In the genomic region with DNA sequence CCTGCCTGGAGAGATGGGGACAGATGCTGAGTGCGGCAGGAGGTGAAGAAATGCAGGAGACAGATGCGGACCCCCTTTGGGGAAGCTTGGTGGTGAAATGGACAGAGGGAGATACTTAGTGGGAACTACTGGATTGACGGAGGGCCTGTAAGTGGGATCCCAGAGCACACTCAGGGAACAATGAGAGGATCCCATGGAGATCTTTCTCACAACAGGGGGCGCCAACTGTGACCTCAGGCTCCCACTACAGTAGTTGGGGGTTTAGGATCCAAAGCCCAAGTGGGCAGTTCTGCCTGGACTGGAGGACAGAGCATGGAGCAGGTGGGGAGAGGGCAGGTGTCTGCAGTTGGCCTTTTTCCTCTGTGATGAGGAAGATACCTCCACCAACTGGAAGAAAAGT, we compare ENCODE assay signal across 2 cellular contexts.
TF ChIP-seq lines count a peak whose summit lies in the region.

No MANE protein-coding gene starts in this region.

TF ChIP-seq in SK-N-SH, 30 proteins besides CTCF, POLR2A, EP300 and RAD21:
- TF ChIP-seq, protein P1, sequence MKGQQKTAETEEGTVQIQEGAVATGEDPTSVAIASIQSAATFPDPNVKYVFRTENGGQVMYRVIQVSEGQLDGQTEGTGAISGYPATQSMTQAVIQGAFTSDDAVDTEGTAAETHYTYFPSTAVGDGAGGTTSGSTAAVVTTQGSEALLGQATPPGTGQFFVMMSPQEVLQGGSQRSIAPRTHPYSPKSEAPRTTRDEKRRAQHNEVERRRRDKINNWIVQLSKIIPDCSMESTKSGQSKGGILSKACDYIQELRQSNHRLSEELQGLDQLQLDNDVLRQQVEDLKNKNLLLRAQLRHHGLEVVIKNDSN (IDR thresholded peaks at IDR 0.05; ENCODE audit: borderline replicate concordance, low read depth), result no peak
- TF ChIP-seq SMC3 (IDR thresholded peaks at IDR 0.05; ENCODE audit: low read depth, low read length) (no peak), RFX5 (IDR thresholded peaks at IDR 0.05; ENCODE audit: low read length) (no peak), MXI1 (IDR thresholded peaks at IDR 0.05; ENCODE audit: low read depth, low read length) (no peak), RXRA (IDR thresholded peaks at IDR 0.05; ENCODE audit: borderline replicate concordance, low read depth) (no peak), TAF1 (IDR thresholded peaks at IDR 0.05; ENCODE audit: borderline replicate concordance, low read depth, low read length) (no peak), EZH2phosphoT487 (IDR thresholded peaks at IDR 0.05; ENCODE audit: borderline replicate concordance, low read depth) (no peak), NFIC (IDR thresholded peaks at IDR 0.05; ENCODE audit: borderline replicate concordance) (no peak), CHD2 (IDR thresholded peaks at IDR 0.05; ENCODE audit: low read length, partially characterized antibody) (no peak), GABPA (IDR thresholded peaks at IDR 0.05; ENCODE audit: low read depth) (no peak)
- TF ChIP-seq, protein P2, sequence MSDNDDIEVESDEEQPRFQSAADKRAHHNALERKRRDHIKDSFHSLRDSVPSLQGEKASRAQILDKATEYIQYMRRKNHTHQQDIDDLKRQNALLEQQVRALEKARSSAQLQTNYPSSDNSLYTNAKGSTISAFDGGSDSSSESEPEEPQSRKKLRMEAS (IDR thresholded peaks at IDR 0.05; ENCODE audit: low read depth), result no peak

TF ChIP-seq in SK-N-SH treated with all-trans-retinoic acid at 6 μM for 48 hours, 23 proteins besides CTCF, POLR2A, EP300 and RAD21:
- TF ChIP-seq ZNF565 (CRISPR knock-in tag; conservative IDR thresholded peaks at IDR 0.05; ENCODE audit: low read depth) (no peak), TCF4 (CRISPR knock-in tag; IDR thresholded peaks at IDR 0.05; ENCODE audit: borderline replicate concordance) (no peak), ZNF70 (CRISPR knock-in tag; IDR thresholded peaks at IDR 0.05) (no peak), BACH2 (CRISPR knock-in tag; IDR thresholded peaks at IDR 0.05; ENCODE audit: borderline replicate concordance) (no peak), ZNF8 (CRISPR knock-in tag; IDR thresholded peaks at IDR 0.05) (no peak), CSDC2 (CRISPR knock-in tag; IDR thresholded peaks at IDR 0.05) (no peak), ZC3H10 (CRISPR knock-in tag; IDR thresholded peaks at IDR 0.05) (no peak), ZFP30 (CRISPR knock-in tag; IDR thresholded peaks at IDR 0.05) (no peak), ISL1 (CRISPR knock-in tag; IDR thresholded peaks at IDR 0.05) (no peak), RARB (CRISPR knock-in tag; IDR thresholded peaks at IDR 0.05) (no peak), GLIS3 (CRISPR knock-in tag; IDR thresholded peaks at IDR 0.05) (no peak)
- TF ChIP-seq, protein P3, sequence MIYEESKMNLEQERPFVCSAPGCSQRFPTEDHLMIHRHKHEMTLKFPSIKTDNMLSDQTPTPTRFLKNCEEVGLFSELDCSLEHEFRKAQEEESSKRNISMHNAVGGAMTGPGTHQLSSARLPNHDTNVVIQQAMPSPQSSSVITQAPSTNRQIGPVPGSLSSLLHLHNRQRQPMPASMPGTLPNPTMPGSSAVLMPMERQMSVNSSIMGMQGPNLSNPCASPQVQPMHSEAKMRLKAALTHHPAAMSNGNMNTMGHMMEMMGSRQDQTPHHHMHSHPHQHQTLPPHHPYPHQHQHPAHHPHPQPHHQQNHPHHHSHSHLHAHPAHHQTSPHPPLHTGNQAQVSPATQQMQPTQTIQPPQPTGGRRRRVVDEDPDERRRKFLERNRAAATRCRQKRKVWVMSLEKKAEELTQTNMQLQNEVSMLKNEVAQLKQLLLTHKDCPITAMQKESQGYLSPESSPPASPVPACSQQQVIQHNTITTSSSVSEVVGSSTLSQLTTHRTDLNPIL (CRISPR knock-in tag; IDR thresholded peaks at IDR 0.05; ENCODE audit: low read depth), result no peak
- TF ChIP-seq, protein P4, sequence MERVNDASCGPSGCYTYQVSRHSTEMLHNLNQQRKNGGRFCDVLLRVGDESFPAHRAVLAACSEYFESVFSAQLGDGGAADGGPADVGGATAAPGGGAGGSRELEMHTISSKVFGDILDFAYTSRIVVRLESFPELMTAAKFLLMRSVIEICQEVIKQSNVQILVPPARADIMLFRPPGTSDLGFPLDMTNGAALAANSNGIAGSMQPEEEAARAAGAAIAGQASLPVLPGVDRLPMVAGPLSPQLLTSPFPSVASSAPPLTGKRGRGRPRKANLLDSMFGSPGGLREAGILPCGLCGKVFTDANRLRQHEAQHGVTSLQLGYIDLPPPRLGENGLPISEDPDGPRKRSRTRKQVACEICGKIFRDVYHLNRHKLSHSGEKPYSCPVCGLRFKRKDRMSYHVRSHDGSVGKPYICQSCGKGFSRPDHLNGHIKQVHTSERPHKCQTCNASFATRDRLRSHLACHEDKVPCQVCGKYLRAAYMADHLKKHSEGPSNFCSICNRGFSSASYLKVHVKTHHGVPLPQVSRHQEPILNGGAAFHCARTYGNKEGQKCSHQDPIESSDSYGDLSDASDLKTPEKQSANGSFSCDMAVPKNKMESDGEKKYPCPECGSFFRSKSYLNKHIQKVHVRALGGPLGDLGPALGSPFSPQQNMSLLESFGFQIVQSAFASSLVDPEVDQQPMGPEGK (CRISPR knock-in tag; IDR thresholded peaks at IDR 0.05; ENCODE audit: borderline replicate concordance), result no peak
